1 cellular context compared by ENCODE assay signal in genomic region chr11:71712846-71713245, GRCh38.
A peak's percentile ranks its signal among the peaks of the same experiment; 100 is the strongest.
TF ChIP-seq lines count a peak whose summit lies in the region.
"Not testable (repeated sequence)": the region's sequence is repeated elsewhere in the genome, so short reads cannot be mapped to it uniquely, and the experiment has no call there.

No MANE protein-coding gene starts in this region.

TF ChIP-seq in K562, 482 proteins besides CTCF, POLR2A, EP300 and RAD21 (continued from another document and continues in another):
- TF ChIP-seq ATF3 (IDR thresholded peaks at IDR 0.05) (peak; percentile 26; the same call in 1 of the 2 replicates), ZBTB11 (CRISPR knock-in tag; IDR thresholded peaks at IDR 0.05) (peak in 1 of 3 experiments; percentile 69; a peak in 2 of 6 replicates), GATAD2B (IDR thresholded peaks at IDR 0.05; ENCODE audit: borderline replicate concordance) (0 out of 2 replicates have a peak, but pooled peaks have one; percentile 59), ZNF668 (CRISPR knock-in tag; IDR thresholded peaks at IDR 0.05) (peak; percentile 95), ZNF79 (CRISPR knock-in tag; IDR thresholded peaks at IDR 0.05; ENCODE audit: low read depth) (peak; percentile 77), MEF2D (tag; conservative IDR thresholded peaks at IDR 0.05; ENCODE audit: low read depth) (peak; percentile 66; the same call in 1 of the 2 replicates), RHOXF2B (CRISPR knock-in tag; conservative IDR thresholded peaks at IDR 0.05) (peak; percentile 96), HMG20A (CRISPR knock-in tag; conservative IDR thresholded peaks at IDR 0.05) (peak; percentile 92), NR2C1 (tag; IDR thresholded peaks at IDR 0.05) (peak; percentile 84), ZNF583 (CRISPR knock-in tag; IDR thresholded peaks at IDR 0.05) (peak; percentile 99), SMAD3 (CRISPR knock-in tag; conservative IDR thresholded peaks at IDR 0.05) (peak; percentile 97), ZNF239 (CRISPR knock-in tag; IDR thresholded peaks at IDR 0.05) (peak; percentile 88), ZNF740 (tag; IDR thresholded peaks at IDR 0.05) (peak in 1 of 2 experiments; percentile 82; a peak in 2 of 4 replicates), NCOR1 (IDR thresholded peaks at IDR 0.05) (peak; percentile 63), HOMEZ (CRISPR knock-in tag; IDR thresholded peaks at IDR 0.05) (0 out of 2 replicates have a peak, but pooled peaks have one; percentile 66), MXD1 (CRISPR knock-in tag; IDR thresholded peaks at IDR 0.05; ENCODE audit: borderline replicate concordance, poor library complexity, severe bottlenecking) (peak; percentile 29), TFE3 (CRISPR knock-in tag; IDR thresholded peaks at IDR 0.05) (peak; percentile 72), ZNF561 (CRISPR knock-in tag; conservative IDR thresholded peaks at IDR 0.05) (peak; percentile 84; the same call in 1 of the 2 replicates), JUND (IDR thresholded peaks at IDR 0.05; ENCODE audit: borderline replicate concordance, low read depth, low read length) (peak; percentile 21; the same call in 1 of the 2 replicates), JUND (tag; IDR thresholded peaks at IDR 0.05; ENCODE audit: borderline replicate concordance, low read depth, low read length) (peak; percentile 45; the same call in 1 of the 3 replicates), PTTG1 (tag; IDR thresholded peaks at IDR 0.05; ENCODE audit: low read depth) (peak; percentile 71), DIDO1 (tag; IDR thresholded peaks at IDR 0.05; ENCODE audit: low read depth) (peak; percentile 73; the same call in 1 of the 2 replicates), DEAF1 (CRISPR knock-in tag; IDR thresholded peaks at IDR 0.05) (peak; percentile 33; the same call in 1 of the 2 replicates), ZNF212 (CRISPR knock-in tag; IDR thresholded peaks at IDR 0.05) (peak; percentile 85; the same call in 1 of the 2 replicates), MTA2 (IDR thresholded peaks at IDR 0.05; ENCODE audit: low read depth) (peak; percentile 43; the same call in 1 of the 2 replicates), PKNOX1 (IDR thresholded peaks at IDR 0.05) (0 out of 2 replicates have a peak, but pooled peaks have one; percentile 22), HINFP (tag; conservative IDR thresholded peaks at IDR 0.05; ENCODE audit: low read depth) (peak; percentile 53; the same call in 1 of the 2 replicates), ZNF197 (CRISPR knock-in tag; IDR thresholded peaks at IDR 0.05; ENCODE audit: low read depth) (peak; percentile 89), IFI16 (CRISPR knock-in tag; IDR thresholded peaks at IDR 0.05) (peak; percentile 90), ZNF695 (CRISPR knock-in tag; IDR thresholded peaks at IDR 0.05) (peak; percentile 93), L3MBTL2 (IDR thresholded peaks at IDR 0.05) (peak; percentile 29; the same call in 1 of the 2 replicates), ZNF696 (CRISPR knock-in tag; conservative IDR thresholded peaks at IDR 0.05) (peak; percentile 84; the same call in 1 of the 2 replicates), BCL6 (CRISPR knock-in tag; IDR thresholded peaks at IDR 0.05) (peak; percentile 96), DPF2 (IDR thresholded peaks at IDR 0.05) (peak; percentile 77), ELK3 (CRISPR knock-in tag; IDR thresholded peaks at IDR 0.05) (peak; percentile 83; the same call in 1 of the 2 replicates), ZNF586 (CRISPR knock-in tag; conservative IDR thresholded peaks at IDR 0.05) (peak; percentile 82; the same call in 1 of the 2 replicates), HBP1 (CRISPR knock-in tag; IDR thresholded peaks at IDR 0.05) (peak; percentile 90), ZFP1 (CRISPR knock-in tag; IDR thresholded peaks at IDR 0.05) (peak; percentile 93), ZBTB9 (CRISPR knock-in tag; IDR thresholded peaks at IDR 0.05) (peak; percentile 98)
- not testable (repeated sequence) for TF ChIP-seq ATF3 (CRISPR knock-in tag; conservative IDR thresholded peaks at IDR 0.05); NR2C1 (IDR thresholded peaks at IDR 0.05); ZNF740 (CRISPR knock-in tag; IDR thresholded peaks at IDR 0.05)
